7 cellular contexts compared by ENCODE assay signal in the genomic region with DNA sequence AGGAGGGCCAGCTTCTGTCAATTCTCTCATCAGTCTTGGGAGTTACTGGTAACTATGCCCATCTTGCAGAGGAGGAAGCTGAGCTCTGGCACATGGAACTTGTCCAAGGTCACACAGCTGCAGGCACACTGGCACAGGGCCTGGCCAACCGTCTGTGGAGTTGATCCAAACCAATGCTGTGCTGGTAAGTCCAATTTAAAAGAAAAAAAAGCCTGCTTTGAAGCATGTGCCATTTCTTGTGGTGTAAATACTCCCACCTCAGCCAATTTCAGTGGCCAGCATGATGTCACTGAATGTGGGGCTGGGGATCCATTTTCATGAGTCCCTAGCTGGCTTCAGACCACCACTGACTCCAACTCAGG.
DNase-seq lines count a peak whose midpoint lies in the region; ATAC-seq and TF ChIP-seq lines count a peak whose summit lies in the region.

No MANE protein-coding gene starts in this region.

- peak overlapping the region; percentile 44 for H3K4me3 Mint-ChIP-seq in activated naive CD8-positive, alpha-beta T cell treated with anti-CD3 and anti-CD28 coated beads for 36 hours

- H3K36me3 ChIP-seq in hepatocyte (replicated peaks; ENCODE audit: insufficient read depth, low read depth) (no peaks in the 10 kb centered on the region), stomach smooth muscle (ENCODE audit: control insufficient read depth in 2 of 2, insufficient read depth in 2 of 2, low read length in 2 of 2) (peaks cover 0 to 1% of the 10 kb centered on the region in 2 donors)

- no peak overlapping the region for H3K4me2 ChIP-seq in hepatocyte

- ATAC-seq in HG02981 (IDR thresholded peaks at IDR 0.05; ENCODE audit: unreplicated experiment): peak; percentile 29
- no peak for ATAC-seq in GM21515 (IDR thresholded peaks at IDR 0.05; ENCODE audit: unreplicated experiment)

- H4K20me1 ChIP-seq in hepatocyte (ENCODE audit: insufficient read depth, poor library complexity, severe bottlenecking): no peaks in the 10 kb centered on the region

- peaks cover 2% of the 10 kb centered on the region for H3K79me2 ChIP-seq in hepatocyte

- H3K9me2 ChIP-seq in hepatocyte (replicated peaks; ENCODE audit: insufficient read depth): no peaks in the 10 kb centered on the region

- peaks cover 29% of the 10 kb centered on the region for H3K9me3 Mint-ChIP-seq in activated naive CD8-positive, alpha-beta T cell treated with anti-CD3 and anti-CD28 coated beads for 36 hours

- no peaks in the 10 kb centered on the region for H3K27me3 Mint-ChIP-seq in activated naive CD8-positive, alpha-beta T cell treated with anti-CD3 and anti-CD28 coated beads for 36 hours

- H3K9me3 ChIP-seq in hepatocyte (ENCODE audit: low read depth) (no peaks in the 10 kb centered on the region), stomach smooth muscle (ENCODE audit: control insufficient read depth in 2 of 2, low read length in 2 of 2) (peaks cover 4 to 10% of the 10 kb centered on the region in 2 donors)

- peaks cover 23% of the 10 kb centered on the region for H3K4me1 Mint-ChIP-seq in activated naive CD8-positive, alpha-beta T cell treated with anti-CD3 and anti-CD28 coated beads for 36 hours

- no peak overlapping the region for H3K9ac ChIP-seq in stomach smooth muscle (ENCODE audit: low read length in 2 of 2)

- H3K27ac Mint-ChIP-seq in activated naive CD8-positive, alpha-beta T cell treated with anti-CD3 and anti-CD28 coated beads for 36 hours: peak overlapping the region; percentile 88

- H3K27me3 ChIP-seq in hepatocyte: no peaks in the 10 kb centered on the region
- H3K27me3 ChIP-seq in stomach smooth muscle (ENCODE audit: control insufficient read depth in 1 of 2, insufficient read depth in 2 of 2, low read length in 2 of 2): no peaks in the 10 kb centered on the region

- peaks cover 10% of the 10 kb centered on the region for H3K4me1 ChIP-seq in hepatocyte (ENCODE audit: insufficient read depth)
- peaks cover 17% of the 10 kb centered on the region for H3K4me1 ChIP-seq in stomach smooth muscle (ENCODE audit: control insufficient read depth, insufficient read depth, low read length)

- 76% methylated on average over 1 of the region's 1 CpG for WGBS in hepatocyte (ENCODE audit: low lambda C conversion rate, missing lambda C conversion rate)

- H3K27ac ChIP-seq in hepatocyte (peak overlapping the region; percentile 93), stomach smooth muscle (ENCODE audit: low read length) (peak overlapping the region; percentile 62)

- no peak for DNase-seq in activated naive CD8-positive, alpha-beta T cell treated with anti-CD3 and anti-CD28 coated beads for 36 hours
- no peak for DNase-seq in hepatocyte (ENCODE audit: low spot score)
- no peak for DNase-seq in GDM1 (lab: John Stamatoyannopoulos, UW)
- no peak for DNase-seq in NCI-H748 treated with DMSO at 0.1 percent for 48 hours (lab: John Stamatoyannopoulos, UW)

- H3K36me3 Mint-ChIP-seq in activated naive CD8-positive, alpha-beta T cell treated with anti-CD3 and anti-CD28 coated beads for 36 hours: peaks cover 19% of the 10 kb centered on the region

- TF ChIP-seq CTCF in hepatocyte (IDR thresholded peaks at IDR 0.05; ENCODE audit: poor library complexity): no peak

- H2AFZ ChIP-seq in hepatocyte: no peak overlapping the region

- H3K4me3 ChIP-seq in hepatocyte (no peak overlapping the region), stomach smooth muscle (ENCODE audit: low read length in 2 of 2) (peak overlapping the region in 1 of 2 donors; percentile 29)
